ENCODE assay signal across 32 cellular contexts in genomic region chr16:59045496-59045895, GRCh38.
"Had no signal": no experiment of that assay in that cellular context is flagged by ENCODE, and none has a peak within 500 bp of the region (broad histone marks: within the 10 kb centered on the region; RNA-seq: fewer than 3 reads in every experiment).

No MANE protein-coding gene starts in this region.

- ATAC-seq: activated T-cell treated with anti-CD3 and anti-CD28 coated beads, Interleukin-2, amount 50 U/mL, for 4 hours; activated T-helper 17 cell treated with anti-CD3 and anti-CD28 coated beads, Interleukin-2, amount 50 U/mL, for 72 hours; heart left ventricle; left cardiac atrium; naive thymus-derived CD8-positive, alpha-beta T cell; pancreas; stimulated activated memory B cell treated with anti-CD40 and anti-IgM and Interleukin-4, amounts not matched to agents 10 μg/mL and 1 μg/mL and 100 μg/mL, for 72 hours; stimulated activated naive CD8-positive, alpha-beta T cell treated with anti-CD3 and anti-CD28 coated beads, Interleukin-15, amount 100 ng/mL, for 72 hours; T-helper 17 cell had no signal

- DNase-seq: activated CD4-positive, alpha-beta memory T cell treated with anti-CD3 and anti-CD28 coated beads, Interleukin-2, amount 10 ng/mL, durations not matched to agents 7 days and 5 days; activated CD4-positive, alpha-beta T cell treated with anti-CD3 and anti-CD28 coated beads for 1 hour; activated CD4-positive, alpha-beta T cell treated with anti-CD3 and anti-CD28 coated beads, Interleukin-2, amount 10 ng/mL, durations not matched to agents 7 days and 5 days; activated CD8-positive, alpha-beta memory T cell treated with anti-CD3 and anti-CD28 coated beads, Interleukin-2, amount 50 U/mL, for 48 hours; activated gamma-delta T cell treated with Interleukin-2 at 50 U/mL for 16 hours; activated naive CD4-positive, alpha-beta T cell treated with anti-CD3 and anti-CD28 coated beads, Interleukin-2, amount 50 U/mL, for 16 hours; activated T-cell treated with anti-CD3 and anti-CD28 coated beads, Interleukin-2, amount 50 U/mL, for 4 hours; amniotic stem cell; caudate nucleus; cortex of kidney; endodermal cell; heart left ventricle; hypothalamus; left cardiac atrium; mammary epithelial cell; naive thymus-derived CD8-positive, alpha-beta T cell; nucleus accumbens; pancreas; sigmoid colon; stimulated activated CD4-positive, alpha-beta T cell treated with anti-CD3 and anti-CD28 coated beads, Interleukin-1b, Interleukin-23, amount 100 ng/mL, for 48 hours; stimulated activated CD4-positive, alpha-beta T cell treated with anti-CD3 and anti-CD28 coated beads, Interleukin-4, amount 100 ng/mL, for 4 hours; stimulated activated CD8-positive, alpha-beta memory T cell treated with anti-CD3 and anti-CD28 coated beads, Interleukin-4, amount 100 ng/mL, for 48 hours; stimulated activated naive CD8-positive, alpha-beta T cell treated with anti-CD3 and anti-CD28 coated beads, Interleukin-15, amount 100 ng/mL, for 72 hours; substantia nigra; T-helper 17 cell; T1000; uterus had no signal

- H3K36me3 ChIP-seq: heart left ventricle, pancreas, prostate gland, sigmoid colon, uterus had no signal

- H3K4me3 ChIP-seq: heart left ventricle, pancreas, prostate gland, sigmoid colon, smooth muscle cell, uterus had no signal

- H3K9me3 ChIP-seq: heart left ventricle, pancreas, prostate gland, sigmoid colon, uterus had no signal

- H3K27ac ChIP-seq: epithelial cell of prostate, heart left ventricle, pancreas, prostate gland, sigmoid colon, uterus had no signal

- H3K4me2 ChIP-seq: smooth muscle cell had no signal

- H3K4me1 ChIP-seq: heart left ventricle, pancreas, prostate gland, sigmoid colon, uterus had no signal

- H3K27me3 ChIP-seq: heart left ventricle, pancreas, sigmoid colon, uterus had no signal
